Comparison of ENCODE assay signal across 2 cellular contexts in the genomic region with DNA sequence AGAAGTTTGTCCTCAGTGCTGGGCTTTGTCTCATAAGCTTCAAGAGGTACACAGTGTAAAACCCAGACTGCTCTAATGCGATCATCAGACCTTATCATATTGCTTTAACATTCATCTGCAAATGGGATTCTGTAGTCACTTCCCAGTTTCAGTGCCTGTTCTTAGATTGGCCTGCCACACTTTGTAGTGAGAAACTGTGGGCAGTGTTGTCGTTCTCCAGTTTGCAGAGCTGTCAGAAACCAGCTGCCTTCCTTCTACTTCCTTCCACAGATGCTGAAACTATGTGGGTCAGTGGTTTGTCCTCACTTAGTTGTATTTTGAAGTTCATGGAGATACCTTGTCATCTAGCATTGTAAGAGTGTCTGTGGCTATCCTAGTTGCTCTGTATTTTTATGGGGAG. TPM values are rescaled to one million over a fixed set of nuclear protein-coding genes. Genes with fewer than 3 reads are reported as not detected.
"Had no signal": no experiment of that assay in that cellular context is flagged by ENCODE, and none has a peak within 500 bp of the region (broad histone marks: within the 10 kb centered on the region; RNA-seq: fewer than 3 reads in every experiment).

No MANE protein-coding gene starts in this region.

RNA-seq across cellular contexts. Expression of gene SFTPD, which starts 59.9 kb away (rescaled TPM):
- total RNA-seq: activated naive CD4-positive, alpha-beta T cell treated with anti-CD3 and anti-CD28 coated beads for 36 hours had no signal
- polyA plus RNA-seq: mammary epithelial cell had no signal
